In genomic region chr6:81565071-81565470, GRCh38 we compare ENCODE assay signal across 1 cellular context.
TF ChIP-seq lines count a peak whose summit lies in the region.

No MANE protein-coding gene starts in this region.

TF ChIP-seq in GM23338, 12 proteins besides CTCF, POLR2A, EP300 and RAD21 (continued from another document):
- TF ChIP-seq REST (IDR thresholded peaks at IDR 0.05; ENCODE audit: unreplicated experiment) (no peak), ZNF331 (CRISPR knock-in tag; IDR thresholded peaks at IDR 0.05; ENCODE audit: low read depth) (no peak), ETS1 (IDR thresholded peaks at IDR 0.05) (no peak), EZH2 (IDR thresholded peaks at IDR 0.05; ENCODE audit: low read depth, unreplicated experiment) (no peak), POLR2AphosphoS5 (IDR thresholded peaks at IDR 0.05; ENCODE audit: low read depth) (no peak), STAT1 (IDR thresholded peaks at IDR 0.05; ENCODE audit: unreplicated experiment) (no peak), NANOG (IDR thresholded peaks at IDR 0.05; ENCODE audit: borderline replicate concordance) (no peak), CREB1 (CRISPR knock-in tag; IDR thresholded peaks at IDR 0.05; ENCODE audit: low read depth) (no peak), EZH2phosphoT487 (IDR thresholded peaks at IDR 0.05; ENCODE audit: unreplicated experiment) (no peak)
- TF ChIP-seq, protein P1, sequence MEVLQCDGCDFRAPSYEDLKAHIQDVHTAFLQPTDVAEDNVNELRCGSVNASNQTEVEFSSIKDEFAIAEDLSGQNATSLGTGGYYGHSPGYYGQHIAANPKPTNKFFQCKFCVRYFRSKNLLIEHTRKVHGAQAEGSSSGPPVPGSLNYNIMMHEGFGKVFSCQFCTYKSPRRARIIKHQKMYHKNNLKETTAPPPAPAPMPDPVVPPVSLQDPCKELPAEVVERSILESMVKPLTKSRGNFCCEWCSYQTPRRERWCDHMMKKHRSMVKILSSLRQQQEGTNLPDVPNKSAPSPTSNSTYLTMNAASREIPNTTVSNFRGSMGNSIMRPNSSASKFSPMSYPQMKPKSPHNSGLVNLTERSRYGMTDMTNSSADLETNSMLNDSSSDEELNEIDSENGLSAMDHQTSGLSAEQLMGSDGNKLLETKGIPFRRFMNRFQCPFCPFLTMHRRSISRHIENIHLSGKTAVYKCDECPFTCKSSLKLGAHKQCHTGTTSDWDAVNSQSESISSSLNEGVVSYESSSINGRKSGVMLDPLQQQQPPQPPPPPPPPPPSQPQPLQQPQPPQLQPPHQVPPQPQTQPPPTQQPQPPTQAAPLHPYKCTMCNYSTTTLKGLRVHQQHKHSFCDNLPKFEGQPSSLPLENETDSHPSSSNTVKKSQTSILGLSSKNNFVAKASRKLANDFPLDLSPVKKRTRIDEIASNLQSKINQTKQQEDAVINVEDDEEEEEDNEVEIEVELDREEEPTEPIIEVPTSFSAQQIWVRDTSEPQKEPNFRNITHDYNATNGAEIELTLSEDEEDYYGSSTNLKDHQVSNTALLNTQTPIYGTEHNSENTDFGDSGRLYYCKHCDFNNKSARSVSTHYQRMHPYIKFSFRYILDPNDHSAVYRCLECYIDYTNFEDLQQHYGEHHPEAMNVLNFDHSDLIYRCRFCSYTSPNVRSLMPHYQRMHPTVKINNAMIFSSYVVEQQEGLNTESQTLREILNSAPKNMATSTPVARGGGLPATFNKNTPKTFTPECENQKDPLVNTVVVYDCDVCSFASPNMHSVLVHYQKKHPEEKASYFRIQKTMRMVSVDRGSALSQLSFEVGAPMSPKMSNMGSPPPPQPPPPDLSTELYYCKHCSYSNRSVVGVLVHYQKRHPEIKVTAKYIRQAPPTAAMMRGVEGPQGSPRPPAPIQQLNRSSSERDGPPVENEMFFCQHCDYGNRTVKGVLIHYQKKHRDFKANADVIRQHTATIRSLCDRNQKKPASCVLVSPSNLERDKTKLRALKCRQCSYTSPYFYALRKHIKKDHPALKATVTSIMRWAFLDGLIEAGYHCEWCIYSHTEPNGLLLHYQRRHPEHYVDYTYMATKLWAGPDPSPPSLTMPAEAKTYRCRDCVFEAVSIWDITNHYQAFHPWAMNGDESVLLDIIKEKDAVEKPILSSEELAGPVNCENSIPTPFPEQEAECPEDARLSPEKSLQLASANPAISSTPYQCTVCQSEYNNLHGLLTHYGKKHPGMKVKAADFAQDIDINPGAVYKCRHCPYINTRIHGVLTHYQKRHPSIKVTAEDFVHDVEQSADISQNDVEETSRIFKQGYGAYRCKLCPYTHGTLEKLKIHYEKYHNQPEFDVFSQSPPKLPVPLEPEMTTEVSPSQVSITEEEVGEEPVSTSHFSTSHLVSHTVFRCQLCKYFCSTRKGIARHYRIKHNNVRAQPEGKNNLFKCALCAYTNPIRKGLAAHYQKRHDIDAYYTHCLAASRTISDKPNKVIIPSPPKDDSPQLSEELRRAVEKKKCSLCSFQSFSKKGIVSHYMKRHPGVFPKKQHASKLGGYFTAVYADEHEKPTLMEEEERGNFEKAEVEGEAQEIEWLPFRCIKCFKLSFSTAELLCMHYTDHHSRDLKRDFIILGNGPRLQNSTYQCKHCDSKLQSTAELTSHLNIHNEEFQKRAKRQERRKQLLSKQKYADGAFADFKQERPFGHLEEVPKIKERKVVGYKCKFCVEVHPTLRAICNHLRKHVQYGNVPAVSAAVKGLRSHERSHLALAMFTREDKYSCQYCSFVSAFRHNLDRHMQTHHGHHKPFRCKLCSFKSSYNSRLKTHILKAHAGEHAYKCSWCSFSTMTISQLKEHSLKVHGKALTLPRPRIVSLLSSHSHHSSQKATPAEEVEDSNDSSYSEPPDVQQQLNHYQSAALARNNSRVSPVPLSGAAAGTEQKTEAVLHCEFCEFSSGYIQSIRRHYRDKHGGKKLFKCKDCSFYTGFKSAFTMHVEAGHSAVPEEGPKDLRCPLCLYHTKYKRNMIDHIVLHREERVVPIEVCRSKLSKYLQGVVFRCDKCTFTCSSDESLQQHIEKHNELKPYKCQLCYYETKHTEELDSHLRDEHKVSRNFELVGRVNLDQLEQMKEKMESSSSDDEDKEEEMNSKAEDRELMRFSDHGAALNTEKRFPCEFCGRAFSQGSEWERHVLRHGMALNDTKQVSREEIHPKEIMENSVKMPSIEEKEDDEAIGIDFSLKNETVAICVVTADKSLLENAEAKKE (CRISPR knock-in tag; IDR thresholded peaks at IDR 0.05): no peak
TF ChIP-seq in GM23338: peak in this region for 0.
